In the genomic region with DNA sequence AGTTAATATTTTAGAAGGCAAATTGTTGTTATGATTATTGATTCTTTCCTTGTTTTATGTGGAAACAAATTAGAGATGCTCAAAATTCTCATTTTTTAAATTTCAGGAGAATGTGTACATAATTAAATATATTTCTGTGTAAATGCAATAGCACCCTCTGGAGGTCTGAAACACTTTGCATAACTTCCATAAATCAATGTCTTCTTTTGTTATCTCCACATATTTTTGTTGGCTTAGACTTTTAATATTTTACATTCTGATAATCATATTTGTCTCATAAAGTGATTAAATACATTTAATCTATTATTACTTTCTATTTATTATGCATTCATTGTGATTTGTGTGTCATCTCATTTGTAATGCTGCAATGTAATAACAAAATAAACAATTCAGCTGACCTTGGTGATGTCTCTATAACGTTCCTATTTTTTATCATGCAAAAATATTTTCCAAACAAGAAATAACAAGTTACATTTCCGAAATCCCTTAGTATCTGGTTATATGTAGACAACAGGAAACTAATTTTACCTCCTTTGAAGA, we compare ENCODE assay signal across 8 cellular contexts.
DNase-seq lines count a peak whose midpoint lies in the region; ATAC-seq and TF ChIP-seq lines count a peak whose summit lies in the region.

No MANE protein-coding gene starts in this region.

- no peaks in the 10 kb centered on the region for H3K27me3 ChIP-seq in BLaER1
- H3K27me3 ChIP-seq in adrenal gland: no peaks in the 10 kb centered on the region
- no peaks in the 10 kb centered on the region for H3K27me3 ChIP-seq in right lobe of liver

- DNase-seq in KG1 (lab: John Stamatoyannopoulos, UW): peak; percentile 3
- DNase-seq in adrenal gland: peak in 1 of 7 donors; percentile 7
- DNase-seq in right lobe of liver: no peak
- DNase-seq in iPS-NIHi11 (ENCODE audit: low spot score): no peak

- TF ChIP-seq POLR2A in adrenal gland (IDR thresholded peaks at IDR 0.05) (no peak), right lobe of liver (IDR thresholded peaks at IDR 0.05) (no peak)

- H3K4me3 ChIP-seq in BLaER1: no peak overlapping the region
- peak overlapping the region in 1 of 4 donors; percentile 47 for H3K4me3 ChIP-seq in adrenal gland
- no peak overlapping the region for H3K4me3 ChIP-seq in right lobe of liver

- peak overlapping the region; percentile 63 for H3K4me2 ChIP-seq in BLaER1

- H3K4me1 ChIP-seq in BLaER1: peaks cover 18% of the 10 kb centered on the region
- H3K4me1 ChIP-seq in adrenal gland (replicated peaks in 1 of 2): peaks cover 0 to 14% of the 10 kb centered on the region in 2 donors
- no peaks in the 10 kb centered on the region for H3K4me1 ChIP-seq in right lobe of liver

- H3K27ac ChIP-seq in BLaER1: no peak overlapping the region
- H3K27ac ChIP-seq in adrenal gland: peak overlapping the region in 4 of 5 donors; percentile 66 to 84 (median 72)
- no peak overlapping the region for H3K27ac ChIP-seq in right lobe of liver

- intact Hi-C loops in adrenal gland (cut with DNase I): no loop called here
- intact Hi-C loops in right lobe of liver (cut with DNase I): no loop called here

- H3K9me3 ChIP-seq in BLaER1: no peaks in the 10 kb centered on the region
- no peaks in the 10 kb centered on the region for H3K9me3 ChIP-seq in adrenal gland (replicated peaks in 1 of 3)
- H3K9me3 ChIP-seq in right lobe of liver: no peaks in the 10 kb centered on the region

- no peaks in the 10 kb centered on the region for H4K20me1 ChIP-seq in BLaER1

- peak in 1 of 4 donors; percentile 52 for ATAC-seq in right lobe of liver
- no peak for ATAC-seq in HG02885 (IDR thresholded peaks at IDR 0.05; ENCODE audit: poor library complexity, unreplicated experiment)
- no peak for ATAC-seq in HG03354 (IDR thresholded peaks at IDR 0.05; ENCODE audit: poor library complexity, severe bottlenecking, unreplicated experiment)
- no peak for ATAC-seq in GM21360 (IDR thresholded peaks at IDR 0.05; ENCODE audit: unreplicated experiment)

- WGBS in adrenal gland, 4 donors: 7 to 14% (median 8%) methylated on average over 2 of the region's 2 CpGs
- 2% methylated on average over 2 of the region's 2 CpGs for WGBS in right lobe of liver (ENCODE audit: insufficient coverage, low coverage, low lambda C conversion rate, missing lambda C conversion rate)

- TF ChIP-seq CTCF in adrenal gland (IDR thresholded peaks at IDR 0.05) (peak; percentile 44 to 73 (median 60)), right lobe of liver (IDR thresholded peaks at IDR 0.05) (peak; percentile 33 to 60 (median 53))

- no peak overlapping the region for H3K9ac ChIP-seq in BLaER1

- H3K36me3 ChIP-seq in BLaER1 (no peaks in the 10 kb centered on the region), adrenal gland (replicated peaks in 1 of 2) (no peaks in the 10 kb centered on the region), right lobe of liver (no peaks in the 10 kb centered on the region)

Comparison
In these comparisons a context has a peak if more than half of its experiments do, and no peak if none do; other contexts are left out.
1. H3K27ac ChIP-seq: peak in adrenal gland (4 of 5); none in BLaER1 (single experiment) and right lobe of liver (0 of 3).